1 cellular context compared by ENCODE assay signal in the genomic region with DNA sequence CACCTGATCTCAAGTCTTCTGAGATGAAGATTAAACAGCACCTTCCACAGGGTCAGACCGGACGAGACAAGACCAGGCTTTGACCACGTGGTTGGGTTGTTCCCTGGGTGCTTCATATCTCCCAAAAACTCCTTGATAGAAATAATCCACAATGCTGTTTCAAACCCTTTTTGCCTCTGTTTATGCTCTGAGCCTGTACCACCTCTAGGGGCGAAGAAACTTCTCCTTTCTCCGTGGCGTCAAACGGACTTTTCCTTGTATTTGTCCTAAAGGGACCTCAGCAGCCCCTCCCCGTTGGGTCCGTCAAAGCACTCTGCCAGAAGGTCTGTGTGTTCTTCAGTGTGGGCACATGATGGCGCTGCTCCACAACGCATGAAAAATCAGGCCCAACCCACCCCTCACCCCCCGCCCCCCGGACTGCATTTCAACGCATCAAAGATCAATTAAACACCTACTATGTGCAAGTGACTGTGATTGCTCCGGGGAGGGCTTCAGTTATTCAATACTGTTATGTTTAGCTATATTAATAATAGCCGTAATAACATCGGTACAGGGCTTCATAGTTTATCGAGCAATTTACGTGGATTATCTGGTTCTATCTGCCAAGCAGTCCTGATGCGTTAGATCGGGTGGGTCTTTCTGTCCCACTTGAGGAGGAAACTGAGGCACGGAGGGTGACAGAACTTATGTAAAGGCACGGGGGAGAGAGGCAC.
TF ChIP-seq lines count a peak whose summit lies in the region.

No MANE protein-coding gene starts in this region.

TF ChIP-seq in HCT116, 20 proteins besides CTCF, POLR2A, EP300 and RAD21 (continued from another document):
- TF ChIP-seq, protein P1, sequence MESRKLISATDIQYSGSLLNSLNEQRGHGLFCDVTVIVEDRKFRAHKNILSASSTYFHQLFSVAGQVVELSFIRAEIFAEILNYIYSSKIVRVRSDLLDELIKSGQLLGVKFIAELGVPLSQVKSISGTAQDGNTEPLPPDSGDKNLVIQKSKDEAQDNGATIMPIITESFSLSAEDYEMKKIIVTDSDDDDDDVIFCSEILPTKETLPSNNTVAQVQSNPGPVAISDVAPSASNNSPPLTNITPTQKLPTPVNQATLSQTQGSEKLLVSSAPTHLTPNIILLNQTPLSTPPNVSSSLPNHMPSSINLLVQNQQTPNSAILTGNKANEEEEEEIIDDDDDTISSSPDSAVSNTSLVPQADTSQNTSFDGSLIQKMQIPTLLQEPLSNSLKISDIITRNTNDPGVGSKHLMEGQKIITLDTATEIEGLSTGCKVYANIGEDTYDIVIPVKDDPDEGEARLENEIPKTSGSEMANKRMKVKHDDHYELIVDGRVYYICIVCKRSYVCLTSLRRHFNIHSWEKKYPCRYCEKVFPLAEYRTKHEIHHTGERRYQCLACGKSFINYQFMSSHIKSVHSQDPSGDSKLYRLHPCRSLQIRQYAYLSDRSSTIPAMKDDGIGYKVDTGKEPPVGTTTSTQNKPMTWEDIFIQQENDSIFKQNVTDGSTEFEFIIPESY (IDR thresholded peaks at IDR 0.05; ENCODE audit: extremely low read depth, insufficient replicate concordance, low read length): no peak
- TF ChIP-seq JUND (IDR thresholded peaks at IDR 0.05) (no peak), CEBPB (IDR thresholded peaks at IDR 0.05; ENCODE audit: low read depth) (no peak), FOSL1 (IDR thresholded peaks at IDR 0.05; ENCODE audit: low read depth) (no peak), EGR1 (IDR thresholded peaks at IDR 0.05; ENCODE audit: low read depth) (no peak)
- TF ChIP-seq, protein P2, sequence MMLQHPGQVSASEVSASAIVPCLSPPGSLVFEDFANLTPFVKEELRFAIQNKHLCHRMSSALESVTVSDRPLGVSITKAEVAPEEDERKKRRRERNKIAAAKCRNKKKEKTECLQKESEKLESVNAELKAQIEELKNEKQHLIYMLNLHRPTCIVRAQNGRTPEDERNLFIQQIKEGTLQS (IDR thresholded peaks at IDR 0.05): no peak
